Comparison of ENCODE assay signal across 13 cellular contexts in genomic region chr4:915041-915474, GRCh38. TPM values are rescaled to one million over a fixed set of nuclear protein-coding genes. Genes with fewer than 3 reads are reported as not detected.
A peak's percentile ranks its signal among the peaks of the same experiment; 100 is the strongest.
DNase-seq lines count a peak whose midpoint lies in the region; ATAC-seq and TF ChIP-seq lines count a peak whose summit lies in the region.
"Had no signal": no experiment of that assay in that cellular context is flagged by ENCODE, and none has a peak within 500 bp of the region (broad histone marks: within the 10 kb centered on the region; RNA-seq: fewer than 3 reads in every experiment).

No MANE protein-coding gene starts in this region.

- peaks cover 17% of the 10 kb centered on the region for H3K36me3 Mint-ChIP-seq in endothelial cell (ENCODE audit: low read depth, unreplicated experiment)
- H3K36me3 Mint-ChIP-seq in progenitor cell of endocrine pancreas (ENCODE audit: insufficient read depth): peaks cover 6% of the 10 kb centered on the region

- ATAC-seq in HG03457 (IDR thresholded peaks at IDR 0.05; ENCODE audit: unreplicated experiment): no peak
- ATAC-seq: psoas muscle had no signal

- H2AFZ ChIP-seq in GM23248 (no peak overlapping the region), OCI-LY1 (ENCODE audit: low read length) (no peak overlapping the region)

- H3K4me3 Mint-ChIP-seq in endothelial cell (ENCODE audit: unreplicated experiment) (peak overlapping the region; percentile 29), progenitor cell of endocrine pancreas (ENCODE audit: low read depth) (no peak overlapping the region)

- H3K27ac Mint-ChIP-seq in endothelial cell (ENCODE audit: unreplicated experiment) (peak overlapping the region; percentile 88), progenitor cell of endocrine pancreas (peak overlapping the region; percentile 23)

- H3K4me3 ChIP-seq in GM23248 (no peak overlapping the region), OCI-LY1 (ENCODE audit: low read depth, low read length, poor library complexity, severe bottlenecking) (peak overlapping the region; percentile 48)
- H3K4me3 ChIP-seq: psoas muscle had no signal

- H3K9me3 ChIP-seq in GM23248 (ENCODE audit: low read depth) (no peaks in the 10 kb centered on the region), OCI-LY1 (ENCODE audit: low read length) (no peaks in the 10 kb centered on the region)
- H3K9me3 ChIP-seq: breast epithelium, psoas muscle had no signal

- H3K9me3 Mint-ChIP-seq in endothelial cell (ENCODE audit: unreplicated experiment) (no peaks in the 10 kb centered on the region), progenitor cell of endocrine pancreas (ENCODE audit: low read depth) (peaks cover 11% of the 10 kb centered on the region)

- H3K9me2 ChIP-seq in GM23248 (ENCODE audit: insufficient read depth): no peaks in the 10 kb centered on the region
- no peaks in the 10 kb centered on the region for H3K9me2 ChIP-seq in OCI-LY1 (ENCODE audit: low read depth, low read length)

- H3K4me1 ChIP-seq in GM23248 (ENCODE audit: insufficient read depth) (no peaks in the 10 kb centered on the region), OCI-LY1 (ENCODE audit: insufficient read depth, low read length, severe bottlenecking) (peaks cover 19% of the 10 kb centered on the region)
- H3K4me1 ChIP-seq: breast epithelium, psoas muscle had no signal

- H3K27me3 ChIP-seq in GM23248 (replicated peaks; ENCODE audit: insufficient read depth) (no peaks in the 10 kb centered on the region), OCI-LY1 (ENCODE audit: insufficient read depth, low read length) (no peaks in the 10 kb centered on the region)
- H3K27me3 ChIP-seq: breast epithelium had no signal

- H3K4me1 Mint-ChIP-seq in endothelial cell (ENCODE audit: unreplicated experiment) (peaks cover 31% of the 10 kb centered on the region), progenitor cell of endocrine pancreas (ENCODE audit: low read depth) (peaks cover 5% of the 10 kb centered on the region)

- DNase-seq in GM23248 (no peak), endothelial cell (ENCODE audit: low spot score) (no peak), progenitor cell of endocrine pancreas (ENCODE audit: low spot score, unreplicated experiment) (no peak), NCI-H1092 (lab: John Stamatoyannopoulos, UW) (no peak), mucosa of gallbladder (ENCODE audit: low spot score) (no peak)
- DNase-seq: hypothalamus; NCI-H345; psoas muscle; stimulated activated CD8-positive, alpha-beta memory T cell treated with anti-CD3 and anti-CD28 coated beads, Interleukin-4, amount 100 ng/mL, for 48 hours; WERI-Rb-1 had no signal

- H3K36me3 ChIP-seq in GM23248 (ENCODE audit: low read depth) (no peaks in the 10 kb centered on the region), OCI-LY1 (ENCODE audit: insufficient read depth, low read length) (no peaks in the 10 kb centered on the region; the same call in 1 of the 2 replicates)
- H3K36me3 ChIP-seq: breast epithelium had no signal

- TF ChIP-seq CTCF in OCI-LY1 (IDR thresholded peaks at IDR 0.05; ENCODE audit: low read length) (no peak), endothelial cell (IDR thresholded peaks at IDR 0.05; ENCODE audit: unreplicated experiment) (no peak), progenitor cell of endocrine pancreas (IDR thresholded peaks at IDR 0.05; ENCODE audit: unreplicated experiment) (no peak)

- peaks cover 86% of the 10 kb centered on the region for H3K79me2 ChIP-seq in GM23248 (ENCODE audit: insufficient read depth)
- peaks cover 7% of the 10 kb centered on the region for H3K79me2 ChIP-seq in OCI-LY1 (ENCODE audit: insufficient read depth, low read length)

- H3F3A ChIP-seq in GM23248 (ENCODE audit: insufficient read depth): no peaks in the 10 kb centered on the region
- no peaks in the 10 kb centered on the region for H3F3A ChIP-seq in OCI-LY1 (ENCODE audit: insufficient read depth, low read length)

- in situ Hi-C loops in GM23248 (cut with MboI): no loop called here

- peaks cover 5% of the 10 kb centered on the region; the same call in 1 of the 2 replicates for H4K20me1 ChIP-seq in GM23248 (ENCODE audit: insufficient read depth)
- no peaks in the 10 kb centered on the region for H4K20me1 ChIP-seq in OCI-LY1 (ENCODE audit: insufficient read depth, low read length)

- H3K9ac ChIP-seq in GM23248 (peak overlapping the region; percentile 30; the same call in 1 of the 2 replicates), OCI-LY1 (ENCODE audit: low read length) (peak overlapping the region; percentile 47; the same call in 1 of the 2 replicates)

- H3K4me2 ChIP-seq in GM23248 (ENCODE audit: unreplicated experiment) (no peak overlapping the region), OCI-LY1 (ENCODE audit: low read length) (peak overlapping the region; percentile 76)

- 68 to 79% methylated on average over 12 to 20 of the region's 20 CpGs for WGBS in GM23248 (ENCODE audit: low coverage in 1 of 2, low lambda C conversion rate in 2 of 2, missing lambda C conversion rate in 2 of 2), 2 experiments

- H3K27me3 Mint-ChIP-seq in endothelial cell (ENCODE audit: unreplicated experiment) (peaks cover 7% of the 10 kb centered on the region), progenitor cell of endocrine pancreas (no peaks in the 10 kb centered on the region)

- H3K27ac ChIP-seq in GM23248 (no peak overlapping the region), OCI-LY1 (ENCODE audit: low read depth, low read length, poor library complexity, severe bottlenecking) (peak overlapping the region; percentile 66)
- H3K27ac ChIP-seq: breast epithelium, psoas muscle, WERI-Rb-1 had no signal

RNA-seq across cellular contexts. Expression of gene GAK, which starts 17.1 kb away (rescaled TPM):
- 86.7 and 88.8 TPM in 2 replicates for total RNA-seq in GM23248 (2014; rRNA removed; shearing (Covaris generic))
- polyA plus RNA-seq in GM23248 (2016; fragmentation: Nextera tagmentation; extraction: Ambion mirVana): 38.0 and 41.1 TPM in 2 replicates
- total RNA-seq in endothelial cell (ENCODE audit: unreplicated experiment) (112 TPM), progenitor cell of endocrine pancreas (116 and 119 TPM in 2 replicates), mucosa of gallbladder (151 TPM)

RNA-seq across cellular contexts. Expression of gene TMEM175, which starts 17.2 kb away (rescaled TPM):
- 36.5 and 38.3 TPM in 2 replicates for total RNA-seq in GM23248 (2014; rRNA removed; shearing (Covaris generic))
- 29.8 and 31.2 TPM in 2 replicates for polyA plus RNA-seq in GM23248 (2016; fragmentation: Nextera tagmentation; extraction: Ambion mirVana)
- total RNA-seq in endothelial cell (ENCODE audit: unreplicated experiment) (31.4 TPM), progenitor cell of endocrine pancreas (29.1 and 30.6 TPM in 2 replicates), mucosa of gallbladder (48.8 TPM)

RNA-seq across cellular contexts. Expression of gene DGKQ, which starts 58.3 kb away (rescaled TPM):
- 16.8 and 18.2 TPM in 2 replicates for total RNA-seq in GM23248 (2014; rRNA removed; shearing (Covaris generic))
- 1.4 and 1.9 TPM in 2 replicates for polyA plus RNA-seq in GM23248 (2016; fragmentation: Nextera tagmentation; extraction: Ambion mirVana)
- total RNA-seq in endothelial cell (ENCODE audit: unreplicated experiment) (14.5 TPM), progenitor cell of endocrine pancreas (21.6 and 24.9 TPM in 2 replicates), mucosa of gallbladder (26.9 TPM)
